In the genomic region with DNA sequence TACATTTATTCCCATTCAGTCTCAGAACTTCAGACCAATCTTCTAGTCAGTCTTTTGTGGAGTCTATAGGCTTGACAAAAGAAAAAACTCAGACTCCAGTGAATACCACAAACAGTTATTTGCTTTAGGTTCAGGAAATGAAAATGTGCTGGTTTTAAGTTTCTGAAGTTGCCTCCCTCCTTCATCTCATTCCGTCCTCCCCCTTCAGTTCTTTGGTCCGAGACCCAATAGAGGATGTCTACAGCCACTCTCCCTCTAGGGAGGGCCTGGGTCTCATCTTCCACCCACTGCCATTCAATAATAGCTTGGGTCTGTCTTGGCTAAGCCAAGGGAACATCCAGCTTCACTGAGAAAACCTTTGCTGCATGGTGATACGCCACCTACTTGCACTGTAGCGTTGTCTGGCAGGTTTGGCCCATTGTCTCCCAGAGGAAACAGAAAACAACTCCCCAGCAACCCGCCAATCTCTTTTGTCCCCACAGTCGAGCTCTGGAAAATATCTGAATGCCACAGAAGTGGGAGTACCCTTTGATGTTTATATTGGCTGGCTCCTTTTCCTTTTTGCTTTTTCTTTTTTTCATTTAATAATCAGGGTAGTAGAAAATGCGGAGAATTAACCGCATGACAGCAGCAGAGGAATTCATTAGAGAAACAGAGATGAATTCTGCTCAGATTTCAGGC, we compare ENCODE assay signal across 1 cellular context.
TF ChIP-seq lines count a peak whose summit lies in the region.

No MANE protein-coding gene starts in this region.

TF ChIP-seq in IMR-90, 13 proteins besides CTCF, POLR2A, EP300 and RAD21 (continued from another document):
- no peak for TF ChIP-seq CEBPB (IDR thresholded peaks at IDR 0.05; ENCODE audit: low read depth, low read length)
- TF ChIP-seq FOS (IDR thresholded peaks at IDR 0.05; ENCODE audit: low read depth, low read length) = no peak
- no peak for TF ChIP-seq BHLHE40 (IDR thresholded peaks at IDR 0.05; ENCODE audit: low read depth, low read length)
- no peak for TF ChIP-seq MXI1 (IDR thresholded peaks at IDR 0.05; ENCODE audit: borderline replicate concordance, low read depth, low read length)
- TF ChIP-seq, protein P1, sequence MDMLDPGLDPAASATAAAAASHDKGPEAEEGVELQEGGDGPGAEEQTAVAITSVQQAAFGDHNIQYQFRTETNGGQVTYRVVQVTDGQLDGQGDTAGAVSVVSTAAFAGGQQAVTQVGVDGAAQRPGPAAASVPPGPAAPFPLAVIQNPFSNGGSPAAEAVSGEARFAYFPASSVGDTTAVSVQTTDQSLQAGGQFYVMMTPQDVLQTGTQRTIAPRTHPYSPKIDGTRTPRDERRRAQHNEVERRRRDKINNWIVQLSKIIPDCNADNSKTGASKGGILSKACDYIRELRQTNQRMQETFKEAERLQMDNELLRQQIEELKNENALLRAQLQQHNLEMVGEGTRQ (IDR thresholded peaks at IDR 0.05; ENCODE audit: low read depth, low read length) = no peak
- TF ChIP-seq NFE2L2 (IDR thresholded peaks at IDR 0.05; ENCODE audit: low read depth, low read length) = no peak
TF ChIP-seq in IMR-90: peak in this region for 0.
